32 cellular contexts compared by ENCODE assay signal in genomic region chr13:23808803-23809202, GRCh38.
"Had no signal": no experiment of that assay in that cellular context is flagged by ENCODE, and none has a peak within 500 bp of the region (broad histone marks: within the 10 kb centered on the region; RNA-seq: fewer than 3 reads in every experiment).

No MANE protein-coding gene starts in this region.

- ATAC-seq: activated CD8-positive, alpha-beta T cell treated with anti-CD3 and anti-CD28 coated beads for 36 hours; activated T-cell treated with anti-CD3 and anti-CD28 coated beads, Interleukin-2, amount 50 U/mL, for 72 hours; activated T-helper 17 cell treated with anti-CD3 and anti-CD28 coated beads, Interleukin-2, amount 50 U/mL, for 72 hours had no signal

- H3K27ac Mint-ChIP-seq: activated CD4-positive, alpha-beta T cell treated with anti-CD3 and anti-CD28 coated beads, Interleukin-2, amount 10 ng/mL, durations not matched to agents 24 days and 14 days; activated CD8-positive, alpha-beta T cell treated with anti-CD3 and anti-CD28 coated beads for 36 hours; activated naive CD8-positive, alpha-beta T cell treated with anti-CD3 and anti-CD28 coated beads for 36 hours; activated T-cell treated with anti-CD3 and anti-CD28 coated beads, Interleukin-2, amount 50 U/mL, for 72 hours; activated T-helper 17 cell treated with anti-CD3 and anti-CD28 coated beads, Interleukin-2, amount 50 U/mL, for 72 hours; T-helper 1 cell treated with Interleukin-12 subunit alpha and Interleukin-12 subunit beta and Interleukin-4 antibody, amounts not matched to agents 30 μg/mL and 1 μg/mL, for 36 hours; T-helper 2 cell treated with Interferon-gamma antibody and Interleukin-4, amounts not matched to agents 5 μg/mL and 100 μg/mL, for 36 hours had no signal

- FAIRE-seq: RCC 7860, TTC549 had no signal

- DNase-seq: activated CD4-positive, alpha-beta T cell treated with anti-CD3 and anti-CD28 coated beads, Interleukin-2, amount 10 ng/mL, durations not matched to agents 24 days and 14 days; activated CD4-positive, alpha-beta T cell treated with anti-CD3 and anti-CD28 coated beads, Interleukin-2, amount 50 U/mL, for 4 hours; activated CD8-positive, alpha-beta T cell treated with anti-CD3 and anti-CD28 coated beads for 36 hours; activated effector memory CD4-positive, alpha-beta T cell treated with anti-CD3 and anti-CD28 coated beads, Interleukin-2, amount 50 U/mL, for 16 hours; activated naive CD4-positive, alpha-beta T cell; activated naive CD4-positive, alpha-beta T cell treated with anti-CD3 and anti-CD28 coated beads, Interleukin-2, amount 50 U/mL, for 16 hours; activated naive CD8-positive, alpha-beta T cell treated with anti-CD3 and anti-CD28 coated beads for 36 hours; activated T-cell treated with anti-CD3 and anti-CD28 coated beads, Interleukin-2, amount 50 U/mL, for 1 hour; activated T-cell treated with anti-CD3 and anti-CD28 coated beads, Interleukin-2, amount 50 U/mL, for 72 hours; amniotic stem cell; aorta; MM.1S; MV-4-11; NCI-H1092; NCI-H1436 treated with DMSO at 0.1 percent for 48 hours; NCI-H1694 treated with DMSO at 0.1 percent for 48 hours; NCI-H2029; NCI-H510A; NCI-H526; NCI-H748 treated with DMSO at 0.1 percent for 48 hours; NK-92 treated with Interleukin-12 subunit alpha and Interleukin-12 subunit beta, amount 100 ng/mL, for 24 hours; PC-9; SHP77; SJCRH30 had no signal

- H3K9me3 Mint-ChIP-seq: activated CD4-positive, alpha-beta T cell treated with anti-CD3 and anti-CD28 coated beads, Interleukin-2, amount 10 ng/mL, durations not matched to agents 24 days and 14 days; activated CD8-positive, alpha-beta T cell treated with anti-CD3 and anti-CD28 coated beads for 36 hours; activated naive CD8-positive, alpha-beta T cell treated with anti-CD3 and anti-CD28 coated beads for 36 hours; activated T-cell treated with anti-CD3 and anti-CD28 coated beads, Interleukin-2, amount 50 U/mL, for 72 hours; activated T-helper 17 cell treated with anti-CD3 and anti-CD28 coated beads, Interleukin-2, amount 50 U/mL, for 72 hours; central memory CD8-positive, alpha-beta T cell; T-helper 1 cell treated with Interleukin-12 subunit alpha and Interleukin-12 subunit beta and Interleukin-4 antibody, amounts not matched to agents 30 μg/mL and 1 μg/mL, for 36 hours; T-helper 2 cell treated with Interferon-gamma antibody and Interleukin-4, amounts not matched to agents 5 μg/mL and 100 μg/mL, for 36 hours had no signal

- H3K4me1 Mint-ChIP-seq: activated CD4-positive, alpha-beta T cell treated with anti-CD3 and anti-CD28 coated beads, Interleukin-2, amount 10 ng/mL, durations not matched to agents 24 days and 14 days; activated naive CD8-positive, alpha-beta T cell treated with anti-CD3 and anti-CD28 coated beads for 36 hours; activated T-helper 17 cell treated with anti-CD3 and anti-CD28 coated beads, Interleukin-2, amount 50 U/mL, for 72 hours; central memory CD8-positive, alpha-beta T cell had no signal

- H3K4me3 Mint-ChIP-seq: activated CD4-positive, alpha-beta T cell treated with anti-CD3 and anti-CD28 coated beads, Interleukin-2, amount 10 ng/mL, durations not matched to agents 24 days and 14 days; activated CD8-positive, alpha-beta T cell treated with anti-CD3 and anti-CD28 coated beads for 36 hours; activated naive CD8-positive, alpha-beta T cell treated with anti-CD3 and anti-CD28 coated beads for 36 hours; activated T-cell treated with anti-CD3 and anti-CD28 coated beads, Interleukin-2, amount 50 U/mL, for 72 hours; activated T-helper 17 cell treated with anti-CD3 and anti-CD28 coated beads, Interleukin-2, amount 50 U/mL, for 72 hours; central memory CD8-positive, alpha-beta T cell; T-helper 1 cell treated with Interleukin-12 subunit alpha and Interleukin-12 subunit beta and Interleukin-4 antibody, amounts not matched to agents 30 μg/mL and 1 μg/mL, for 36 hours; T-helper 2 cell treated with Interferon-gamma antibody and Interleukin-4, amounts not matched to agents 5 μg/mL and 100 μg/mL, for 36 hours had no signal

- H3K4me2 ChIP-seq: PC-9 had no signal

- H3K4me3 ChIP-seq: cardiac muscle cell, PC-9, SJCRH30, SK-N-MC had no signal

- H2AFZ ChIP-seq: PC-9 had no signal

- H3K27me3 Mint-ChIP-seq: activated CD4-positive, alpha-beta T cell treated with anti-CD3 and anti-CD28 coated beads, Interleukin-2, amount 10 ng/mL, durations not matched to agents 24 days and 14 days; activated CD8-positive, alpha-beta T cell treated with anti-CD3 and anti-CD28 coated beads for 36 hours; activated naive CD8-positive, alpha-beta T cell treated with anti-CD3 and anti-CD28 coated beads for 36 hours; activated T-helper 17 cell treated with anti-CD3 and anti-CD28 coated beads, Interleukin-2, amount 50 U/mL, for 72 hours; central memory CD8-positive, alpha-beta T cell had no signal

- H3K27ac ChIP-seq: cardiac muscle cell, PC-9, SJCRH30, SK-N-MC had no signal

- H3K36me3 ChIP-seq: SJCRH30 had no signal

- H3K9me3 ChIP-seq: SJCRH30 had no signal

- H3K27me3 ChIP-seq: cardiac muscle cell, SJCRH30 had no signal
